In genomic region chr13:93293716-93294115, GRCh38 we compare ENCODE assay signal across 27 cellular contexts.
DNase-seq lines count a peak whose midpoint lies in the region; ATAC-seq, FAIRE-seq and TF ChIP-seq lines count a peak whose summit lies in the region.
"Had no signal": no experiment of that assay in that cellular context is flagged by ENCODE, and none has a peak within 500 bp of the region (broad histone marks: within the 10 kb centered on the region; RNA-seq: fewer than 3 reads in every experiment).

No MANE protein-coding gene starts in this region.

- H3K27ac ChIP-seq in neural progenitor cell: peak overlapping the region; percentile 77
- H3K27ac ChIP-seq: BLaER1 had no signal

- TF ChIP-seq CTCF in WTC11 (IDR thresholded peaks at IDR 0.05) (no peak), neural progenitor cell (IDR thresholded peaks at IDR 0.05) (no peak)

- peak overlapping the region; percentile 70 for H3K4me2 ChIP-seq in neural progenitor cell
- H3K4me2 ChIP-seq: BLaER1 had no signal

- H3K9me3 Mint-ChIP-seq in WTC11 (no peaks in the 10 kb centered on the region), neural progenitor cell (no peaks in the 10 kb centered on the region)
- peaks cover 0 to 3% of the 10 kb centered on the region in 2 donors for H3K9me3 Mint-ChIP-seq in effector memory CD8-positive, alpha-beta T cell

- ATAC-seq in WTC11: no peak
- ATAC-seq in left cardiac atrium: no peak
- ATAC-seq in GM18498 (IDR thresholded peaks at IDR 0.05; ENCODE audit: unreplicated experiment): no peak
- no peak for ATAC-seq in effector memory CD8-positive, alpha-beta T cell (replicated peaks)
- ATAC-seq: GM12878 had no signal

- peaks cover 17% of the 10 kb centered on the region for H3F3A ChIP-seq in neural progenitor cell (ENCODE audit: low read depth)

- POLR2A ChIA-PET in WTC11 (lab: Charles Lee): no interaction called here

- H2AFZ ChIP-seq in neural progenitor cell (replicated peaks): no peak overlapping the region

- intact Hi-C loops in left cardiac atrium (cut with DNase I): no loop called here

- DNase-seq in H54 (ENCODE audit: insufficient read length, low spot score) (no peak), WTC11 (ENCODE audit: low spot score) (no peak), neural progenitor cell (ENCODE audit: low spot score) (peak; percentile 73), left cardiac atrium (no peak), erythroblast (lab: John Stamatoyannopoulos, UW) (no peak)
- no peak for DNase-seq in effector memory CD8-positive, alpha-beta T cell
- DNase-seq: 8988T; ACHN; BE2C; C1 segment of cervical spinal cord; CD4-positive, alpha-beta memory T cell; CD4-positive, CD25-positive, alpha-beta regulatory T cell; CD8-positive, alpha-beta memory T cell; COR-L47; DMS 273 treated with DMSO at 0.1 percent for 48 hours; DMS153; DMS53; DMS79; DND-41; EL; GDM1 had no signal

- H3K27ac Mint-ChIP-seq in WTC11 (peak overlapping the region; percentile 22; the same call in 1 of the 2 replicates), neural progenitor cell (no peak overlapping the region)
- H3K27ac Mint-ChIP-seq in effector memory CD8-positive, alpha-beta T cell: no peak overlapping the region
- H3K27ac Mint-ChIP-seq: CD14-positive monocyte; CD4-positive, alpha-beta memory T cell; CD8-positive, alpha-beta memory T cell had no signal

- CTCF ChIA-PET in WTC11 (lab: Charles Lee): no interaction called here

- no peaks in the 10 kb centered on the region for H3K36me3 ChIP-seq in neural progenitor cell
- H3K36me3 ChIP-seq: BE2C, BLaER1 had no signal

- H3K36me3 Mint-ChIP-seq in WTC11: no peaks in the 10 kb centered on the region
- H3K36me3 Mint-ChIP-seq in neural progenitor cell: peaks cover 2% of the 10 kb centered on the region
- H3K36me3 Mint-ChIP-seq in effector memory CD8-positive, alpha-beta T cell (ENCODE audit: insufficient read depth): peaks cover 3% of the 10 kb centered on the region
- H3K36me3 Mint-ChIP-seq: CD14-positive monocyte; CD4-positive, alpha-beta memory T cell; CD4-positive, CD25-positive, alpha-beta regulatory T cell; CD8-positive, alpha-beta memory T cell had no signal

- no peaks in the 10 kb centered on the region for H4K20me1 ChIP-seq in neural progenitor cell (ENCODE audit: low read depth)
- H4K20me1 ChIP-seq: BLaER1 had no signal

- TF ChIP-seq POLR2A in H54 (IDR thresholded peaks at IDR 0.05; ENCODE audit: low read depth, low read length) (no peak), erythroblast (IDR thresholded peaks at IDR 0.05; ENCODE audit: low read length) (no peak)

- no peak overlapping the region for H3K9ac ChIP-seq in neural progenitor cell
- H3K9ac ChIP-seq: BLaER1 had no signal

- H3K4me1 ChIP-seq in neural progenitor cell: peaks cover 33% of the 10 kb centered on the region
- H3K4me1 ChIP-seq: BE2C, BLaER1 had no signal

- H3K9me3 ChIP-seq in neural progenitor cell (ENCODE audit: low read depth): no peaks in the 10 kb centered on the region
- H3K9me3 ChIP-seq: BE2C, BLaER1 had no signal

- H3K4me3 Mint-ChIP-seq in WTC11 (no peak overlapping the region), neural progenitor cell (no peak overlapping the region)
- H3K4me3 Mint-ChIP-seq in effector memory CD8-positive, alpha-beta T cell: no peak overlapping the region
- H3K4me3 Mint-ChIP-seq: CD14-positive monocyte; CD4-positive, alpha-beta memory T cell; CD4-positive, CD25-positive, alpha-beta regulatory T cell; CD8-positive, alpha-beta memory T cell had no signal

- peak overlapping the region; percentile 18 for H3K4me3 ChIP-seq in neural progenitor cell
- H3K4me3 ChIP-seq: BLaER1, GM12878 had no signal

- H3K27me3 Mint-ChIP-seq in WTC11 (ENCODE audit: low read depth): no peaks in the 10 kb centered on the region
- H3K27me3 Mint-ChIP-seq in neural progenitor cell (ENCODE audit: insufficient read depth, low read depth): no peaks in the 10 kb centered on the region
- no peaks in the 10 kb centered on the region for H3K27me3 Mint-ChIP-seq in effector memory CD8-positive, alpha-beta T cell
- H3K27me3 Mint-ChIP-seq: CD4-positive, alpha-beta memory T cell; CD4-positive, CD25-positive, alpha-beta regulatory T cell; CD8-positive, alpha-beta memory T cell had no signal

- H3K4me1 Mint-ChIP-seq in WTC11 (peaks cover 31% of the 10 kb centered on the region), neural progenitor cell (peaks cover 35% of the 10 kb centered on the region)
- no peaks in the 10 kb centered on the region for H3K4me1 Mint-ChIP-seq in effector memory CD8-positive, alpha-beta T cell (ENCODE audit: low read depth in 2 of 2)
- H3K4me1 Mint-ChIP-seq: CD14-positive monocyte; CD4-positive, alpha-beta memory T cell; CD4-positive, CD25-positive, alpha-beta regulatory T cell; CD8-positive, alpha-beta memory T cell had no signal

- FAIRE-seq in H54 (lab: Jason Lieb, UNC): peak; percentile 23
- FAIRE-seq: GM12878, GM12892, GM19239 had no signal

- H3K79me2 ChIP-seq in neural progenitor cell (ENCODE audit: low read depth): peaks cover 19% of the 10 kb centered on the region

- no peaks in the 10 kb centered on the region for H3K27me3 ChIP-seq in neural progenitor cell
- H3K27me3 ChIP-seq: BE2C, BLaER1 had no signal

TF ChIP-seq in WTC11, 78 proteins besides CTCF, POLR2A, EP300 and RAD21:
- TF ChIP-seq GRHL2 (CRISPR knock-in tag; IDR thresholded peaks at IDR 0.05; ENCODE audit: insufficient replicate concordance, severe bottlenecking): no peak
- no peak for TF ChIP-seq MXD4 (CRISPR knock-in tag; IDR thresholded peaks at IDR 0.05; ENCODE audit: borderline replicate concordance)
- no peak for TF ChIP-seq ZNF263 (CRISPR knock-in tag; IDR thresholded peaks at IDR 0.05; ENCODE audit: low read depth)
- no peak for TF ChIP-seq ZSCAN18 (CRISPR knock-in tag; IDR thresholded peaks at IDR 0.05)
